In the genomic region with DNA sequence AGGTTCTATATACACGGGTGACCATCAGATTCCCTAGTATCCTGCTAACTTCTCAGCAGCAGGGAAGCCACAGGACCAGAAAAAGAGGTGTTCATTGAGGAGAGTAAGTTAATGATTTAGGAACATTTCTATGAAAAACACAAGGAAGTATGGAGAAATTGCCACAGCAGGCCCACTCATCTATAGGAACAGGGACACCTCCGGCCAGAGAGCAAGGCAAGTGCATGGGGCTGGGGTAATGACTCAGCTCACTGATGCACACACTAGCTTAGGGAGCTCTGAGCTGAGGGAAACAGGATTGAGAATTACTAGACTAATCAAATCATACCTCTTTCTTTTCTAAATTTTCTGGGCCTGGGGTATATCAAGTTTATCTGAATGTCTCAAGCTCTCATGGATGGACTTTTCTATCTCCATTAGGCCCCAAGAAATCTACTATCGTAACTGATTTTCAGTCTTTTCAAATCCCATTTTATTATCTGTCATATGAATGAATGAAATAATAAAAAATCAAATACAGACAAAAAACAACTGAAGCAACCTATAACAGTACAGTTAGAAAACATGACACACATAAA, we compare ENCODE assay signal across 21 cellular contexts.
"Had no signal": no experiment of that assay in that cellular context is flagged by ENCODE, and none has a peak within 500 bp of the region (broad histone marks: within the 10 kb centered on the region; RNA-seq: fewer than 3 reads in every experiment).

No MANE protein-coding gene starts in this region.

- H3K4me1 Mint-ChIP-seq: activated CD8-positive, alpha-beta memory T cell treated with anti-CD3 and anti-CD28 coated beads, Interleukin-2, amount 10 ng/mL, durations not matched to agents 7 days and 5 days; activated naive CD8-positive, alpha-beta T cell treated with anti-CD3 and anti-CD28 coated beads, Interleukin-2, amount 50 U/mL, for 24 hours; endodermal cell; stimulated activated naive CD8-positive, alpha-beta T cell treated with anti-CD3 and anti-CD28 coated beads, Interleukin-15, amount 100 ng/mL, for 72 hours had no signal

- H3K27me3 ChIP-seq: testis, upper lobe of left lung had no signal

- H3K9me3 ChIP-seq: testis, upper lobe of left lung had no signal

- H3K4me3 Mint-ChIP-seq: activated CD4-positive, alpha-beta memory T cell treated with anti-CD3 and anti-CD28 coated beads for 36 hours; activated CD8-positive, alpha-beta memory T cell treated with anti-CD3 and anti-CD28 coated beads, Interleukin-2, amount 10 ng/mL, durations not matched to agents 7 days and 5 days; activated naive CD4-positive, alpha-beta T cell treated with anti-CD3 and anti-CD28 coated beads for 36 hours; activated naive CD8-positive, alpha-beta T cell treated with anti-CD3 and anti-CD28 coated beads, Interleukin-2, amount 50 U/mL, for 24 hours; endodermal cell; natural killer cell treated with Interleukin-12 subunit alpha and Interleukin-12 subunit beta and Interleukin-15 and Interleukin-18, amount 100 ng/mL, for 72 hours; stimulated activated naive CD8-positive, alpha-beta T cell treated with anti-CD3 and anti-CD28 coated beads, Interleukin-15, amount 100 ng/mL, for 72 hours had no signal

- FAIRE-seq: astrocyte, kidney had no signal

- H3K9me3 Mint-ChIP-seq: activated CD4-positive, alpha-beta memory T cell treated with anti-CD3 and anti-CD28 coated beads for 36 hours; activated naive CD4-positive, alpha-beta T cell treated with anti-CD3 and anti-CD28 coated beads for 36 hours; activated naive CD8-positive, alpha-beta T cell treated with anti-CD3 and anti-CD28 coated beads, Interleukin-2, amount 50 U/mL, for 24 hours; activated T-helper 2 cell treated with anti-CD3 and anti-CD28 coated beads, Interferon-gamma antibody, Interleukin-2, Interleukin-4, amounts not matched to agents 10 μg/mL and 5 μg/mL and 100 μg/mL, durations not matched to agents 14 hours and 24 hours and 36 hours; natural killer cell treated with Interleukin-12 subunit alpha and Interleukin-12 subunit beta and Interleukin-15 and Interleukin-18, amount 100 ng/mL, for 72 hours; stimulated activated naive CD8-positive, alpha-beta T cell treated with anti-CD3 and anti-CD28 coated beads, Interleukin-15, amount 100 ng/mL, for 72 hours had no signal

- H3K36me3 Mint-ChIP-seq: activated CD4-positive, alpha-beta memory T cell treated with anti-CD3 and anti-CD28 coated beads for 36 hours; activated CD8-positive, alpha-beta memory T cell treated with anti-CD3 and anti-CD28 coated beads, Interleukin-2, amount 10 ng/mL, durations not matched to agents 7 days and 5 days; natural killer cell treated with Interleukin-12 subunit alpha and Interleukin-12 subunit beta and Interleukin-15 and Interleukin-18, amount 100 ng/mL, for 72 hours had no signal

- H3K4me3 ChIP-seq: dorsolateral prefrontal cortex, skin epidermis, testis, upper lobe of left lung had no signal

- DNase-seq: activated CD4-positive, alpha-beta memory T cell treated with anti-CD3 and anti-CD28 coated beads for 36 hours; activated CD4-positive, alpha-beta T cell treated with anti-CD3 and anti-CD28 coated beads for 1 hour; activated CD8-positive, alpha-beta memory T cell treated with anti-CD3 and anti-CD28 coated beads, Interleukin-2, amount 10 ng/mL, durations not matched to agents 7 days and 5 days; activated naive CD4-positive, alpha-beta T cell treated with anti-CD3 and anti-CD28 coated beads for 36 hours; activated naive CD8-positive, alpha-beta T cell treated with anti-CD3 and anti-CD28 coated beads, Interleukin-2, amount 50 U/mL, for 24 hours; activated T-cell treated with anti-CD3 and anti-CD28 coated beads, Interleukin-2, amount 50 U/mL, for 1 hour; dorsolateral prefrontal cortex; endodermal cell; hippocampal formation; kidney; mesendoderm; stimulated activated CD4-positive, alpha-beta T cell treated with anti-CD3 and anti-CD28 coated beads, Interleukin-4, amount 100 ng/mL, for 4 hours; stimulated activated CD8-positive, alpha-beta memory T cell treated with anti-CD3 and anti-CD28 coated beads, Interleukin-4, amount 100 ng/mL, for 48 hours; stimulated activated naive CD8-positive, alpha-beta T cell treated with anti-CD3 and anti-CD28 coated beads, Interleukin-15, amount 100 ng/mL, for 72 hours; testis; upper lobe of left lung had no signal

- H3K36me3 ChIP-seq: upper lobe of left lung had no signal

- ATAC-seq: activated CD8-positive, alpha-beta memory T cell treated with anti-CD3 and anti-CD28 coated beads, Interleukin-2, amount 10 ng/mL, durations not matched to agents 7 days and 5 days; activated naive CD8-positive, alpha-beta T cell treated with anti-CD3 and anti-CD28 coated beads, Interleukin-2, amount 50 U/mL, for 24 hours; natural killer cell treated with Interleukin-12 subunit alpha and Interleukin-12 subunit beta and Interleukin-15 and Interleukin-18, amount 100 ng/mL, for 72 hours; stimulated activated naive CD8-positive, alpha-beta T cell treated with anti-CD3 and anti-CD28 coated beads, Interleukin-15, amount 100 ng/mL, for 72 hours had no signal

- H3K4me1 ChIP-seq: testis, upper lobe of left lung had no signal

- H3K27ac Mint-ChIP-seq: activated CD4-positive, alpha-beta memory T cell treated with anti-CD3 and anti-CD28 coated beads for 36 hours; activated CD8-positive, alpha-beta memory T cell treated with anti-CD3 and anti-CD28 coated beads, Interleukin-2, amount 10 ng/mL, durations not matched to agents 7 days and 5 days; activated naive CD4-positive, alpha-beta T cell treated with anti-CD3 and anti-CD28 coated beads for 36 hours; activated naive CD8-positive, alpha-beta T cell treated with anti-CD3 and anti-CD28 coated beads, Interleukin-2, amount 50 U/mL, for 24 hours; activated T-helper 2 cell treated with anti-CD3 and anti-CD28 coated beads, Interferon-gamma antibody, Interleukin-2, Interleukin-4, amounts not matched to agents 10 μg/mL and 5 μg/mL and 100 μg/mL, durations not matched to agents 14 hours and 24 hours and 36 hours; endodermal cell; natural killer cell treated with Interleukin-12 subunit alpha and Interleukin-12 subunit beta and Interleukin-15 and Interleukin-18, amount 100 ng/mL, for 72 hours; stimulated activated naive CD8-positive, alpha-beta T cell treated with anti-CD3 and anti-CD28 coated beads, Interleukin-15, amount 100 ng/mL, for 72 hours had no signal

- H3K27ac ChIP-seq: dorsolateral prefrontal cortex, skin epidermis, testis, upper lobe of left lung, VCaP had no signal
